Comparison of ENCODE assay signal across 26 cellular contexts in the genomic region with DNA sequence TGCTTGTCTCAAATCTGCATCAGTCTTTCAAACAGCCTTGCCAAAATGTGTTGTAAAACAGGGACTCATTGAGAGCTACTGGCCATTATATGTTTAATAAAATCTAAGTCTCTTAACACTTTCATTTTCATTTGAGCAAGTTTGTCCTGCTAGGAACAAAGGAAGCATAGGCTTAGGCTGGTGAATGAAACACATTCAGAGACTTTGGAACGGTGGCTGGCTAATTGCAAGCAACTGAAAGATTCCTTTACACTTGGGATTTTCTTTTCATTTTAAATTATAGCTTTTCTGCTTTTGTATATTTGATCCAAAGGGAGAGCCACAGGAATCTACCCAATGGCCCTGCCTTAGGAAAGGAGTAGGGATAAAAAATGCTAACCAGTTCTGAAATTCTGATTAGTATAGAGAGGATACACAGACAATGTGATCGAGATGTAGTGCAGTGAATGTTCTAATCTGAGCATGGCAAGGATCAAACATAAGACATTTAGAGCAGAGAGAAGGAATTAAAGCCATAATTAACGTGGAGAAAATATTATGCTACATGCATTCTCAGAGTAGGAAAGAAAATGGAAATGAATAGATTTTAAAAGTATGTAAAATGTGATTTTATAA.
A peak's percentile ranks its signal among the peaks of the same experiment; 100 is the strongest.
DNase-seq lines count a peak whose midpoint lies in the region; ATAC-seq, FAIRE-seq and TF ChIP-seq lines count a peak whose summit lies in the region.
"Had no signal": no experiment of that assay in that cellular context is flagged by ENCODE, and none has a peak within 500 bp of the region (broad histone marks: within the 10 kb centered on the region; RNA-seq: fewer than 3 reads in every experiment).

No MANE protein-coding gene starts in this region.

- no peaks in the 10 kb centered on the region for H3K36me3 ChIP-seq in ectodermal cell (ENCODE audit: control insufficient read depth, insufficient read depth, low read length)
- H3K36me3 ChIP-seq in small intestine (ENCODE audit: control insufficient read depth in 2 of 2, insufficient read depth in 2 of 2, low read length in 2 of 2), result no peaks in the 10 kb centered on the region
- H3K36me3 ChIP-seq: BLaER1, heart right ventricle, upper lobe of left lung had no signal

- WGBS in ectodermal cell, 2 experiments, result 88 to 89% methylated on average over 3 of the region's 3 CpGs
- 26 to 56% (median 32%) methylated on average over 3 of the region's 3 CpGs for WGBS in small intestine, 3 donors

- no peak overlapping the region for H3K4me3 Mint-ChIP-seq in CD14-positive monocyte
- no peak overlapping the region for H3K4me3 Mint-ChIP-seq in activated naive CD8-positive, alpha-beta T cell treated with anti-CD3 and anti-CD28 coated beads for 36 hours
- H3K4me3 Mint-ChIP-seq: activated CD4-positive, alpha-beta T cell treated with anti-CD3 and anti-CD28 coated beads, Interleukin-2, amount 10 ng/mL, durations not matched to agents 24 days and 14 days; activated naive CD8-positive, alpha-beta T cell treated with anti-CD3 and anti-CD28 coated beads, Interleukin-2, amount 50 U/mL, for 24 hours; GM23338 had no signal

- intact Hi-C loops in CD14-positive monocyte (cut with micrococcal nuclease), result no loop called here

- no peaks in the 10 kb centered on the region for H3K4me1 Mint-ChIP-seq in CD14-positive monocyte
- no peaks in the 10 kb centered on the region for H3K4me1 Mint-ChIP-seq in activated naive CD8-positive, alpha-beta T cell treated with anti-CD3 and anti-CD28 coated beads for 36 hours
- H3K4me1 Mint-ChIP-seq: activated CD4-positive, alpha-beta T cell treated with anti-CD3 and anti-CD28 coated beads, Interleukin-2, amount 10 ng/mL, durations not matched to agents 24 days and 14 days; activated naive CD8-positive, alpha-beta T cell treated with anti-CD3 and anti-CD28 coated beads, Interleukin-2, amount 50 U/mL, for 24 hours had no signal

- no peak for TF ChIP-seq CTCF in CD14-positive monocyte (IDR thresholded peaks at IDR 0.05)

- no peak for ATAC-seq in esophagus mucosa
- ATAC-seq: activated naive CD8-positive, alpha-beta T cell treated with anti-CD3 and anti-CD28 coated beads, Interleukin-2, amount 50 U/mL, for 24 hours; GM23338; heart right ventricle; left ventricle myocardium superior; Right ventricle myocardium inferior had no signal

- peak; percentile 25 for DNase-seq in NCI-H2227 treated with DMSO at 0.1 percent for 48 hours (lab: John Stamatoyannopoulos, UW)
- DNase-seq in NCI-H2227 (lab: John Stamatoyannopoulos, UW; ENCODE audit: unreplicated experiment), result no peak
- DNase-seq in OCI-M1 (lab: John Stamatoyannopoulos, UW), result peak; percentile 65
- DNase-seq in small intestine, result peak; percentile 11
- DNase-seq in CD14-positive monocyte (ENCODE audit: low spot score), result no peak
- DNase-seq in activated naive CD8-positive, alpha-beta T cell treated with anti-CD3 and anti-CD28 coated beads for 36 hours, result no peak
- DNase-seq: 8988T; activated CD4-positive, alpha-beta T cell treated with anti-CD3 and anti-CD28 coated beads, Interleukin-2, amount 10 ng/mL, durations not matched to agents 24 days and 14 days; activated CD8-positive, alpha-beta memory T cell treated with anti-CD3 and anti-CD28 coated beads, Interleukin-2, amount 50 U/mL, for 4 hours; activated naive CD8-positive, alpha-beta T cell treated with anti-CD3 and anti-CD28 coated beads, Interleukin-2, amount 50 U/mL, for 24 hours; cortex of kidney; GF-D8; heart right ventricle; KG1; left ventricle myocardium superior; NCI-H1092 treated with DMSO at 0.1 percent for 48 hours; NCI-H2029 treated with DMSO at 0.1 percent for 48 hours; nucleus accumbens; stimulated activated CD8-positive, alpha-beta memory T cell treated with anti-CD3 and anti-CD28 coated beads, Interleukin-4, amount 100 ng/mL, for 48 hours; upper lobe of left lung had no signal

- H3K27ac Mint-ChIP-seq in CD14-positive monocyte, result no peak overlapping the region
- H3K27ac Mint-ChIP-seq in activated naive CD8-positive, alpha-beta T cell treated with anti-CD3 and anti-CD28 coated beads for 36 hours, result no peak overlapping the region
- H3K27ac Mint-ChIP-seq: activated CD4-positive, alpha-beta T cell treated with anti-CD3 and anti-CD28 coated beads, Interleukin-2, amount 10 ng/mL, durations not matched to agents 24 days and 14 days; activated naive CD8-positive, alpha-beta T cell treated with anti-CD3 and anti-CD28 coated beads, Interleukin-2, amount 50 U/mL, for 24 hours; activated T-helper 2 cell treated with anti-CD3 and anti-CD28 coated beads, Interferon-gamma antibody, Interleukin-2, Interleukin-4, amounts not matched to agents 10 μg/mL and 5 μg/mL and 100 μg/mL, durations not matched to agents 14 hours and 24 hours and 36 hours; GM23338 had no signal

- no peaks in the 10 kb centered on the region for H3K27me3 Mint-ChIP-seq in CD14-positive monocyte (ENCODE audit: low read depth in 3 of 3)
- no peaks in the 10 kb centered on the region for H3K27me3 Mint-ChIP-seq in activated naive CD8-positive, alpha-beta T cell treated with anti-CD3 and anti-CD28 coated beads for 36 hours
- H3K27me3 Mint-ChIP-seq: activated CD4-positive, alpha-beta T cell treated with anti-CD3 and anti-CD28 coated beads, Interleukin-2, amount 10 ng/mL, durations not matched to agents 24 days and 14 days; activated naive CD8-positive, alpha-beta T cell treated with anti-CD3 and anti-CD28 coated beads, Interleukin-2, amount 50 U/mL, for 24 hours had no signal

- peaks cover 0 to 2% (median 1%) of the 10 kb centered on the region in 7 donors for H3K9me3 Mint-ChIP-seq in CD14-positive monocyte
- H3K9me3 Mint-ChIP-seq in activated naive CD8-positive, alpha-beta T cell treated with anti-CD3 and anti-CD28 coated beads for 36 hours, result no peaks in the 10 kb centered on the region
- H3K9me3 Mint-ChIP-seq: activated CD4-positive, alpha-beta T cell treated with anti-CD3 and anti-CD28 coated beads, Interleukin-2, amount 10 ng/mL, durations not matched to agents 24 days and 14 days; activated naive CD8-positive, alpha-beta T cell treated with anti-CD3 and anti-CD28 coated beads, Interleukin-2, amount 50 U/mL, for 24 hours; activated T-helper 2 cell treated with anti-CD3 and anti-CD28 coated beads, Interferon-gamma antibody, Interleukin-2, Interleukin-4, amounts not matched to agents 10 μg/mL and 5 μg/mL and 100 μg/mL, durations not matched to agents 14 hours and 24 hours and 36 hours; GM23338 had no signal

- H3K4me1 ChIP-seq in ectodermal cell (ENCODE audit: control insufficient read depth, insufficient read depth, low read length), result no peaks in the 10 kb centered on the region
- no peaks in the 10 kb centered on the region for H3K4me1 ChIP-seq in small intestine (ENCODE audit: control insufficient read depth in 2 of 2, insufficient read depth in 1 of 2, low read depth in 1 of 2, low read length in 1 of 2)
- H3K4me1 ChIP-seq: BLaER1, heart right ventricle, upper lobe of left lung had no signal

- peak overlapping the region; percentile 18 for H3K27ac ChIP-seq in ectodermal cell (ENCODE audit: insufficient read depth, low read depth, low read length, poor library complexity, severe bottlenecking)
- no peak overlapping the region for H3K27ac ChIP-seq in small intestine (ENCODE audit: low read depth in 1 of 2, low read length in 1 of 2)
- H3K27ac ChIP-seq: BLaER1, heart right ventricle, upper lobe of left lung had no signal

- no peaks in the 10 kb centered on the region for H3K36me3 Mint-ChIP-seq in CD14-positive monocyte
- H3K36me3 Mint-ChIP-seq in activated naive CD8-positive, alpha-beta T cell treated with anti-CD3 and anti-CD28 coated beads for 36 hours, result no peaks in the 10 kb centered on the region

- H3K9me3 ChIP-seq in ectodermal cell (ENCODE audit: control insufficient read depth, low read length) (no peaks in the 10 kb centered on the region), small intestine (ENCODE audit: control insufficient read depth, low read depth) (no peaks in the 10 kb centered on the region)
- H3K9me3 ChIP-seq: BLaER1, heart right ventricle, upper lobe of left lung had no signal

- H3K4me3 ChIP-seq in ectodermal cell (ENCODE audit: insufficient read depth, low read depth, low read length), result no peak overlapping the region
- no peak overlapping the region for H3K4me3 ChIP-seq in small intestine (ENCODE audit: low read depth in 1 of 2, low read length in 2 of 2)
- H3K4me3 ChIP-seq: BLaER1, GM23338, heart right ventricle, upper lobe of left lung had no signal

- H3K27me3 ChIP-seq in ectodermal cell (ENCODE audit: control insufficient read depth, insufficient read depth, low read length, poor library complexity, severe bottlenecking), result no peaks in the 10 kb centered on the region
- no peaks in the 10 kb centered on the region for H3K27me3 ChIP-seq in small intestine (ENCODE audit: control insufficient read depth in 2 of 2, insufficient read depth in 2 of 2, low read length in 2 of 2)
- H3K27me3 ChIP-seq: BLaER1, heart right ventricle, upper lobe of left lung had no signal

- FAIRE-seq in small intestine (lab: Jason Lieb, UNC), result no peak

Comparison
In these comparisons a context has a peak if more than half of its experiments do, and no peak if none do; other contexts are left out.
1. DNase-seq: peak in NCI-H2227 treated with DMSO at 0.1 percent for 48 hours (single experiment), OCI-M1 (single experiment) and small intestine (single experiment); none in NCI-H2227 (single experiment), CD14-positive monocyte (single experiment) and activated naive CD8-positive, alpha-beta T cell treated with anti-CD3 and anti-CD28 coated beads for 36 hours (single experiment).